In genomic region chr4:185838514-185839203, GRCh38 we compare ENCODE assay signal across 11 cellular contexts. TPM values are rescaled to one million over a fixed set of nuclear protein-coding genes. Genes with fewer than 3 reads are reported as not detected.
A peak's percentile ranks its signal among the peaks of the same experiment; 100 is the strongest.
DNase-seq lines count a peak whose midpoint lies in the region; ATAC-seq and TF ChIP-seq lines count a peak whose summit lies in the region.
"Had no signal": no experiment of that assay in that cellular context is flagged by ENCODE, and none has a peak within 500 bp of the region (broad histone marks: within the 10 kb centered on the region; RNA-seq: fewer than 3 reads in every experiment).

No MANE protein-coding gene starts in this region.

- H3K4me2 ChIP-seq in osteoblast (ENCODE audit: insufficient read depth, low read length), result peak overlapping the region; percentile 44

- no peaks in the 10 kb centered on the region for H3K9me3 ChIP-seq in osteoblast (ENCODE audit: low read depth, low read length)

- peaks cover 4% of the 10 kb centered on the region for H3K36me3 Mint-ChIP-seq in WTC11

- ATAC-seq in WTC11, result peak; percentile 1
- ATAC-seq in Right ventricle myocardium superior (ENCODE audit: poor library complexity), result peak; percentile 45
- ATAC-seq in GM19397 (IDR thresholded peaks at IDR 0.05; ENCODE audit: unreplicated experiment), result no peak

- H3K27ac Mint-ChIP-seq in WTC11, result no peak overlapping the region

- no peaks in the 10 kb centered on the region for H3K36me3 ChIP-seq in osteoblast (ENCODE audit: insufficient read depth, low read length)

- DNase-seq in AG10803 (ENCODE audit: low read depth), result peak; percentile 3
- no peak for DNase-seq in WTC11 (ENCODE audit: low spot score)
- DNase-seq in Right ventricle myocardium superior, result no peak
- peak; percentile 19 for DNase-seq in osteoblast (ENCODE audit: insufficient read length, low spot score, missing footprints)
- no peak for DNase-seq in T-helper 2 cell
- DNase-seq in NCI-H69 (lab: John Stamatoyannopoulos, UW), result no peak
- no peak for DNase-seq in retina
- DNase-seq: activated T-cell treated with anti-CD3 and anti-CD28 coated beads, Interleukin-2, amount 50 U/mL, for 1 hour; occipital lobe had no signal

- H3K27me3 ChIP-seq in osteoblast (ENCODE audit: insufficient read depth, low read length), result no peaks in the 10 kb centered on the region

- POLR2A ChIA-PET in WTC11 (lab: Charles Lee), result interaction anchor here (0.5 to 1.0 kb wide), 2 partner anchors 180 to 199 kb away, joined by 3 read pairs; no protein-coding TSS in a partner anchor

- H2AFZ ChIP-seq in osteoblast (ENCODE audit: low read length), result peak overlapping the region; percentile 79

- H3K27ac ChIP-seq in osteoblast (ENCODE audit: low read depth, low read length), result peak overlapping the region; percentile 93

- peaks cover 5% of the 10 kb centered on the region for H3K9me3 Mint-ChIP-seq in WTC11

- peaks cover 29% of the 10 kb centered on the region for H3K4me1 ChIP-seq in osteoblast (ENCODE audit: insufficient read depth, low read length)

- H3K4me3 ChIP-seq in AG10803 (ENCODE audit: low read length), result no peak overlapping the region
- H3K4me3 ChIP-seq in osteoblast (ENCODE audit: insufficient read depth, low read length), result peak overlapping the region; percentile 22

- no peaks in the 10 kb centered on the region for H3K79me2 ChIP-seq in osteoblast (ENCODE audit: insufficient read depth, low read length)

- CTCF ChIA-PET in WTC11 (lab: Charles Lee), result interaction anchor here (0.5 to 2.1 kb wide), 3 partner anchors 27 to 242 kb away, joined by 3 to 5 read pairs (median 3); partner anchors contain the start of gene SORBS2

- TF ChIP-seq CTCF in AG10803 (conservative IDR thresholded peaks at IDR 0.05; ENCODE audit: low read length), result no peak
- TF ChIP-seq CTCF in WTC11 (IDR thresholded peaks at IDR 0.05), result no peak
- no peak for TF ChIP-seq CTCF in osteoblast (IDR thresholded peaks at IDR 0.05; ENCODE audit: extremely low read depth, low read depth, low read length)

- peaks cover 19% of the 10 kb centered on the region for H3K4me1 Mint-ChIP-seq in WTC11
- H3K4me1 Mint-ChIP-seq: central memory CD8-positive, alpha-beta T cell had no signal

- intact Hi-C loops in Right ventricle myocardium superior (cut with DNase I), result no loop called here

- H3K27me3 Mint-ChIP-seq in WTC11 (ENCODE audit: low read depth), result no peaks in the 10 kb centered on the region

- H4K20me1 ChIP-seq in osteoblast (ENCODE audit: insufficient read depth, low read length), result no peaks in the 10 kb centered on the region

- no peak overlapping the region for H3K4me3 Mint-ChIP-seq in WTC11
- H3K4me3 Mint-ChIP-seq: central memory CD8-positive, alpha-beta T cell had no signal

TF ChIP-seq in WTC11, 78 proteins besides CTCF, POLR2A, EP300 and RAD21:
- TF ChIP-seq TP53 (CRISPR knock-in tag; IDR thresholded peaks at IDR 0.05) (0 out of 2 replicates have a peak, but pooled peaks have one; percentile 7), ZNF219 (CRISPR knock-in tag; IDR thresholded peaks at IDR 0.05; ENCODE audit: borderline replicate concordance) (no peak)

RNA-seq across cellular contexts. Expression of gene SORBS2, which starts 26.7 kb away (rescaled TPM):
- 29.5 to 44.5 TPM (median 31.4 TPM) in 3 replicates for total RNA-seq in WTC11 (2021)
- 819 TPM for total RNA-seq in Right ventricle myocardium superior
- 50.7 and 85.0 TPM in 2 replicates for total RNA-seq in osteoblast

Comparison
In these comparisons a context has a peak if more than half of its experiments do, and no peak if none do; other contexts are left out.
1. DNase-seq: peak in AG10803 (single experiment) and osteoblast (single experiment); none in WTC11 (single experiment), Right ventricle myocardium superior (single experiment), T-helper 2 cell (0 of 5), NCI-H69 (single experiment) and retina (single experiment).